Comparison of ENCODE assay signal across 21 cellular contexts in the genomic region with DNA sequence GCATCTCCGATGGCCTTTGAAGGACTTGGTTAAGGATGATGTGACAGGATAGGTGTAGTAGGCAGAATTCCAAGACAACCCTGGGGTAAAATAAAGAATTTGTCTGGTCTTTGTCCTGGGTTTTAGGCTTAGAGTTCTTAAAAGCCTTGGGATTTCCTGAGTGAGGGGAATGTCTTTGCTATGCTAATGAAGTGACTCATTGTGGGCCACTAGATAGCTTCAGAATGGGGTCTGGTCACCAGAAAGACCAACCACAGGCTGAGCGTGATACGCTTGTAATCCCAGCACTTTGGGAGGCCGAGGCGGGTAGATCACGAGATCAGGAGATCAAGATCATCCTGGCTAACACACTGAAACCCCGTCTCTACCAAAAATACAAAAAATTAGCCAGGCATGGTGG.
DNase-seq lines count a peak whose midpoint lies in the region; ATAC-seq, FAIRE-seq and TF ChIP-seq lines count a peak whose summit lies in the region.
"Had no signal": no experiment of that assay in that cellular context is flagged by ENCODE, and none has a peak within 500 bp of the region (broad histone marks: within the 10 kb centered on the region; RNA-seq: fewer than 3 reads in every experiment).

No MANE protein-coding gene starts in this region.

- peaks cover 7% of the 10 kb centered on the region for H3K4me1 Mint-ChIP-seq in WTC11
- H3K4me1 Mint-ChIP-seq: CD4-positive, alpha-beta memory T cell had no signal

- TF ChIP-seq CTCF in WTC11 (IDR thresholded peaks at IDR 0.05) (no peak), kidney (IDR thresholded peaks at IDR 0.05; ENCODE audit: borderline replicate concordance, extremely low read depth, insufficient read depth) (no peak)

- H3K9me3 Mint-ChIP-seq in WTC11 = peaks cover 42% of the 10 kb centered on the region

- no peak overlapping the region for H2AFZ ChIP-seq in trophoblast cell (ENCODE audit: insufficient read depth, low read length, poor library complexity)

- H4K8ac ChIP-seq in trophoblast cell (ENCODE audit: low read depth, low read length) = no peak overlapping the region

- H2BK12ac ChIP-seq in trophoblast cell (ENCODE audit: low read length) = no peak overlapping the region

- no peak overlapping the region for H2BK120ac ChIP-seq in trophoblast cell (ENCODE audit: insufficient read depth, low read length, poor library complexity)

- peak overlapping the region; percentile 86 for H3K23ac ChIP-seq in trophoblast cell (ENCODE audit: low read length)

- H3K27ac Mint-ChIP-seq in WTC11 = no peak overlapping the region
- H3K27ac Mint-ChIP-seq: CD4-positive, alpha-beta memory T cell had no signal

- FAIRE-seq in kidney (lab: Jason Lieb, UNC) = no peak
- FAIRE-seq: G401.6, GM12891 had no signal

- no peak overlapping the region for H4K12ac ChIP-seq in trophoblast cell (ENCODE audit: low read depth, low read length)

- H3K4ac ChIP-seq in trophoblast cell (ENCODE audit: low read depth, low read length) = no peak overlapping the region

- intact Hi-C loops in kidney (cut with DNase I) = no loop called here

- H3K27ac ChIP-seq in trophoblast cell (ENCODE audit: low read depth, low read length) (no peak overlapping the region), kidney (ENCODE audit: low read depth in 2 of 2, low read length in 2 of 2) (no peak overlapping the region)
- H3K27ac ChIP-seq: 22Rv1, BLaER1, HL-60, KMS-11 had no signal

- POLR2A ChIA-PET in WTC11 (lab: Charles Lee) = no interaction called here

- H3K4me1 ChIP-seq in trophoblast cell (ENCODE audit: control insufficient read depth in 1 of 2, insufficient read depth in 2 of 2, low read length in 2 of 2) (no peaks in the 10 kb centered on the region), kidney (ENCODE audit: control insufficient read depth in 1 of 2, insufficient read depth in 1 of 2, low read depth in 1 of 2, low read length in 2 of 2) (no peaks in the 10 kb centered on the region)
- H3K4me1 ChIP-seq: BLaER1 had no signal

- H2BK5ac ChIP-seq in trophoblast cell (ENCODE audit: low read depth, low read length, poor library complexity) = no peak overlapping the region

- WGBS in trophoblast cell (ENCODE audit: extremely low coverage, insufficient coverage, insufficient read length) = no CpG with 5 or more reads among the region's 7 CpGs

- CTCF ChIA-PET in WTC11 (lab: Charles Lee) = no interaction called here

- H3K4me3 ChIP-seq in trophoblast cell (ENCODE audit: low read depth, low read length) = peak overlapping the region; percentile 56
- no peak overlapping the region for H3K4me3 ChIP-seq in kidney (ENCODE audit: low read length in 2 of 2)
- H3K4me3 ChIP-seq: BLaER1 had no signal

- H3K9me3 ChIP-seq in trophoblast cell (ENCODE audit: insufficient read depth, low read depth, low read length) (peaks cover 10% of the 10 kb centered on the region), kidney (ENCODE audit: control insufficient read depth in 1 of 2, low read length in 2 of 2) (no peaks in the 10 kb centered on the region)

- peaks cover 43% of the 10 kb centered on the region for H3K36me3 Mint-ChIP-seq in WTC11
- H3K36me3 Mint-ChIP-seq: CD14-positive monocyte; CD4-positive, alpha-beta memory T cell had no signal

- no peak overlapping the region for H2AK5ac ChIP-seq in trophoblast cell (ENCODE audit: low read length)

- H3K36me3 ChIP-seq in trophoblast cell (ENCODE audit: control insufficient read depth in 1 of 2, insufficient read depth in 2 of 2, low read length in 2 of 2) = no peaks in the 10 kb centered on the region
- no peaks in the 10 kb centered on the region for H3K36me3 ChIP-seq in kidney (ENCODE audit: control insufficient read depth in 1 of 2, insufficient read depth in 2 of 2, low read length in 2 of 2)
- H3K36me3 ChIP-seq: BLaER1 had no signal

- no peaks in the 10 kb centered on the region for H3K79me1 ChIP-seq in trophoblast cell (ENCODE audit: low read length)

- no peak overlapping the region for H3K9ac ChIP-seq in trophoblast cell (ENCODE audit: low read length)
- H3K9ac ChIP-seq in kidney (ENCODE audit: low read length in 2 of 2) = no peak overlapping the region
- H3K9ac ChIP-seq: BLaER1, KMS-11 had no signal

- H3K14ac ChIP-seq in trophoblast cell (ENCODE audit: low read length) = no peak overlapping the region

- no peaks in the 10 kb centered on the region for H3K79me2 ChIP-seq in trophoblast cell (ENCODE audit: control insufficient read depth, insufficient read depth, low read length, poor library complexity)

- peaks cover 4% of the 10 kb centered on the region; the same call in 1 of the 2 replicates for H3K27me3 Mint-ChIP-seq in WTC11 (ENCODE audit: low read depth)
- H3K27me3 Mint-ChIP-seq: CD4-positive, alpha-beta memory T cell had no signal

- H3K18ac ChIP-seq in trophoblast cell (ENCODE audit: low read length) = no peak overlapping the region

- ATAC-seq in WTC11 = peak; percentile 74
- no peak for ATAC-seq in HG02852 (IDR thresholded peaks at IDR 0.05; ENCODE audit: unreplicated experiment)

- no peaks in the 10 kb centered on the region for H3K27me3 ChIP-seq in trophoblast cell (ENCODE audit: insufficient read depth, low read length)
- H3K27me3 ChIP-seq: BLaER1 had no signal

- no peak overlapping the region for H3K4me2 ChIP-seq in trophoblast cell (ENCODE audit: low read length)
- H3K4me2 ChIP-seq: BLaER1, KMS-11 had no signal

- H4K91ac ChIP-seq in trophoblast cell (ENCODE audit: low read depth, low read length) = no peak overlapping the region

- DNase-seq in ELF-1 (ENCODE audit: low read depth, low spot score) (peak; percentile 78), WTC11 (ENCODE audit: low spot score) (no peak), iPS DF 19.7 (ENCODE audit: low read depth, low spot score) (peak; percentile 20), trophoblast cell (no peak), NCI-H1436 (lab: John Stamatoyannopoulos, UW) (no peak), kidney (no peak)
- DNase-seq: CD4-positive, alpha-beta memory T cell; DMS 273 treated with DMSO at 0.1 percent for 48 hours; DMS53; DND-41; EL; GOT3; H9 had no signal

- H3K4me3 Mint-ChIP-seq in WTC11 = no peak overlapping the region
- H3K4me3 Mint-ChIP-seq: CD14-positive monocyte, H9 had no signal

TF ChIP-seq in WTC11, 78 proteins besides CTCF, POLR2A, EP300 and RAD21:
- TF ChIP-seq SP1 (CRISPR knock-in tag; conservative IDR thresholded peaks at IDR 0.05) = no peak
- TF ChIP-seq E2F4 (CRISPR knock-in tag; IDR thresholded peaks at IDR 0.05; ENCODE audit: borderline replicate concordance, low read depth) = no peak
- TF ChIP-seq, protein P1, sequence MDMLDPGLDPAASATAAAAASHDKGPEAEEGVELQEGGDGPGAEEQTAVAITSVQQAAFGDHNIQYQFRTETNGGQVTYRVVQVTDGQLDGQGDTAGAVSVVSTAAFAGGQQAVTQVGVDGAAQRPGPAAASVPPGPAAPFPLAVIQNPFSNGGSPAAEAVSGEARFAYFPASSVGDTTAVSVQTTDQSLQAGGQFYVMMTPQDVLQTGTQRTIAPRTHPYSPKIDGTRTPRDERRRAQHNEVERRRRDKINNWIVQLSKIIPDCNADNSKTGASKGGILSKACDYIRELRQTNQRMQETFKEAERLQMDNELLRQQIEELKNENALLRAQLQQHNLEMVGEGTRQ (CRISPR knock-in tag; IDR thresholded peaks at IDR 0.05) = no peak
- TF ChIP-seq ZNF138 (CRISPR knock-in tag; conservative IDR thresholded peaks at IDR 0.05) = no peak
- TF ChIP-seq CREB1 (CRISPR knock-in tag; IDR thresholded peaks at IDR 0.05) = no peak
- TF ChIP-seq ATF1 (CRISPR knock-in tag; IDR thresholded peaks at IDR 0.05) = no peak
- no peak for TF ChIP-seq HMGXB4 (CRISPR knock-in tag; IDR thresholded peaks at IDR 0.05)
- TF ChIP-seq NR1H2 (CRISPR knock-in tag; IDR thresholded peaks at IDR 0.05) = no peak
- no peak for TF ChIP-seq TEAD4 (CRISPR knock-in tag; IDR thresholded peaks at IDR 0.05)
- TF ChIP-seq, protein P2, sequence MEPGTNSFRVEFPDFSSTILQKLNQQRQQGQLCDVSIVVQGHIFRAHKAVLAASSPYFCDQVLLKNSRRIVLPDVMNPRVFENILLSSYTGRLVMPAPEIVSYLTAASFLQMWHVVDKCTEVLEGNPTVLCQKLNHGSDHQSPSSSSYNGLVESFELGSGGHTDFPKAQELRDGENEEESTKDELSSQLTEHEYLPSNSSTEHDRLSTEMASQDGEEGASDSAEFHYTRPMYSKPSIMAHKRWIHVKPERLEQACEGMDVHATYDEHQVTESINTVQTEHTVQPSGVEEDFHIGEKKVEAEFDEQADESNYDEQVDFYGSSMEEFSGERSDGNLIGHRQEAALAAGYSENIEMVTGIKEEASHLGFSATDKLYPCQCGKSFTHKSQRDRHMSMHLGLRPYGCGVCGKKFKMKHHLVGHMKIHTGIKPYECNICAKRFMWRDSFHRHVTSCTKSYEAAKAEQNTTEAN (CRISPR knock-in tag; IDR thresholded peaks at IDR 0.05) = no peak
- no peak for TF ChIP-seq ZNF423 (CRISPR knock-in tag; IDR thresholded peaks at IDR 0.05)

Comparison
In these comparisons a context has a peak if more than half of its experiments do, and no peak if none do; other contexts are left out.
1. DNase-seq: peak in ELF-1 (single experiment) and iPS DF 19.7 (single experiment); none in WTC11 (single experiment), trophoblast cell (0 of 2), NCI-H1436 (single experiment) and kidney (single experiment).